In the genomic region with DNA sequence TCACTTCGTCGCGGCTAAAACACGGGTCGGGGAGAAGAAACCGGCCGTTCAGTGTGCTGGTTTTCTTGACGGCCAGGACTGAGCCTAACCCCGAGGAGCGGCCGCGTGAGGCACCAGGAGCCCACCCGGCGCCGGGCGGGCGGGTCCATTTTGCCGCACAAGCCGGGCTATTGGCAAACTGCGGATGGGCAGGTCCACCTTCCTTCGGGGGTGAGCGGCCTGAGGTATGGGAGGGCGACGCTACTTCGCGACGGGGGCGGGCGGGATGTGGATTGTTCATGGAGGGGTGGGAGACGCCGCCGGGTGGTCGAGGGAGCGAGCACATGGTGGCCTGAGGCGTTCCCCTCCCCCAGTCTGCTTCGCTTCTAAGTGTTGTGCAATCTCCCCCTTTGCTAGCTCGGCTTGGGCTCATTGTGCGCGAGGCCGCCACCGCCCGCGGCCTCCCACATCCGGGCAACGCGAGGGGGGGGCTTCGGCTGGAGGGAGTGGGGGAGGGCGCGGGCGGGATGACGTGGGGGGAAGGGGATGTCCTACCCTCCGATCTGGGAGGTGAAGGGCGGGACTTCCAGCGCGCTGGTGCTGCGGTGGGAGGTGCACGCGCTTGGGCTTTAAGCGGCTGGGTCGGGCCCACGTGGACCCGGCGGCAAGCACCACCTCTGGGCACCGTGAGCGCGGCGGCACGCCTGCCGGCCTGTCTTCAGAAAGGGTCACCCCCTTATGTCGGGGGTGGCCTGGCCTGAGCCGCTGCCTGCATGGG, we compare ENCODE assay signal across 8 cellular contexts.
DNase-seq lines count a peak whose midpoint lies in the region; ATAC-seq, FAIRE-seq and TF ChIP-seq lines count a peak whose summit lies in the region.

No MANE protein-coding gene starts in this region.

- H3K27me3 ChIP-seq in effector memory CD4-positive, alpha-beta T cell (replicated peaks; ENCODE audit: control insufficient read depth, insufficient read depth, low read length, poor library complexity, severe bottlenecking), result no peaks in the 10 kb centered on the region

- H3K27me3 Mint-ChIP-seq in memory B cell, result no peaks in the 10 kb centered on the region

- peaks cover 19% of the 10 kb centered on the region for H3K4me1 ChIP-seq in effector memory CD4-positive, alpha-beta T cell (ENCODE audit: control insufficient read depth, insufficient read depth, low read length, poor library complexity, severe bottlenecking)

- peaks cover 26% of the 10 kb centered on the region for H3K4me1 Mint-ChIP-seq in memory B cell

- peaks cover 32% of the 10 kb centered on the region for H3K36me3 Mint-ChIP-seq in memory B cell

- peak overlapping the region; percentile 98 for H3K27ac ChIP-seq in effector memory CD4-positive, alpha-beta T cell (ENCODE audit: insufficient read depth, low read length, poor library complexity, severe bottlenecking)

- peak; percentile 27 for ATAC-seq in HG02798 (IDR thresholded peaks at IDR 0.05; ENCODE audit: poor library complexity, unreplicated experiment)
- ATAC-seq in memory B cell (ENCODE audit: low read depth), result peak; percentile 48
- no peak for ATAC-seq in HG02970 (IDR thresholded peaks at IDR 0.05; ENCODE audit: low FRiP score, unreplicated experiment)

- peak overlapping the region; percentile 98 for H3K27ac Mint-ChIP-seq in memory B cell

- peak overlapping the region; percentile 95 for H3K4me3 Mint-ChIP-seq in memory B cell

- peak overlapping the region; percentile 100 for H3K4me3 ChIP-seq in effector memory CD4-positive, alpha-beta T cell (ENCODE audit: insufficient read depth, low read depth, low read length, poor library complexity, severe bottlenecking)

- no peaks in the 10 kb centered on the region for H3K9me3 ChIP-seq in effector memory CD4-positive, alpha-beta T cell (ENCODE audit: control insufficient read depth, low read length)

- DNase-seq in D721Med (ENCODE audit: insufficient read length, low spot score) (peak; percentile 90), memory B cell (ENCODE audit: low spot score in 2 of 2) (peak; percentile 78 to 84)
- peak; percentile 89 for DNase-seq in NK-92 treated with Interleukin-12 subunit alpha and Interleukin-12 subunit beta, amount 100 ng/mL, for 24 hours (lab: John Stamatoyannopoulos, UW)
- peak; percentile 94 for DNase-seq in activated CD8-positive, alpha-beta memory T cell treated with anti-CD3 and anti-CD28 coated beads for 24 hours
- DNase-seq in effector memory CD4-positive, alpha-beta T cell, result peak; percentile 83 to 90 (median 90)
- peak; percentile 80 to 89 (median 88) for DNase-seq in stimulated activated CD4-positive, alpha-beta T cell treated with anti-CD3 and anti-CD28 coated beads, TNF-alpha, amount 100 ng/mL, for 4 hours (ENCODE audit: low read depth in 3 of 3)

- no peaks in the 10 kb centered on the region for H3K9me3 Mint-ChIP-seq in memory B cell

- TF ChIP-seq CTCF in D721Med (IDR thresholded peaks at IDR 0.05; ENCODE audit: insufficient read depth, missing control alignments), result no peak

- no peak for FAIRE-seq in D721Med (lab: Jason Lieb, UNC)

- H3K36me3 ChIP-seq in effector memory CD4-positive, alpha-beta T cell (ENCODE audit: control insufficient read depth, insufficient read depth, low read length), result peaks cover 61% of the 10 kb centered on the region
